Comparison of ENCODE assay signal across 1 cellular context in genomic region chr10:43408710-43409384, GRCh38.
TF ChIP-seq lines count a peak whose summit lies in the region.

A gene with protein sequence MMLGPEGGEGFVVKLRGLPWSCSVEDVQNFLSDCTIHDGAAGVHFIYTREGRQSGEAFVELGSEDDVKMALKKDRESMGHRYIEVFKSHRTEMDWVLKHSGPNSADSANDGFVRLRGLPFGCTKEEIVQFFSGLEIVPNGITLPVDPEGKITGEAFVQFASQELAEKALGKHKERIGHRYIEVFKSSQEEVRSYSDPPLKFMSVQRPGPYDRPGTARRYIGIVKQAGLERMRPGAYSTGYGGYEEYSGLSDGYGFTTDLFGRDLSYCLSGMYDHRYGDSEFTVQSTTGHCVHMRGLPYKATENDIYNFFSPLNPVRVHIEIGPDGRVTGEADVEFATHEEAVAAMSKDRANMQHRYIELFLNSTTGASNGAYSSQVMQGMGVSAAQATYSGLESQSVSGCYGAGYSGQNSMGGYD (minus strand): TSS chr10:43409186. CDS start chr10:43387884, 21,302 bp downstream.

TF ChIP-seq in SK-N-SH, 30 proteins besides CTCF, POLR2A, EP300 and RAD21 (continued from another document):
- TF ChIP-seq REST (IDR thresholded peaks at IDR 0.05; ENCODE audit: low read depth, low read length) (0 out of 2 replicates have a peak, but pooled peaks have one; percentile 19), CHD2 (IDR thresholded peaks at IDR 0.05; ENCODE audit: low read length, partially characterized antibody) (no peak), YY1 (IDR thresholded peaks at IDR 0.05; ENCODE audit: low read depth) (no peak)
